Comparison of ENCODE assay signal across 18 cellular contexts in the genomic region with DNA sequence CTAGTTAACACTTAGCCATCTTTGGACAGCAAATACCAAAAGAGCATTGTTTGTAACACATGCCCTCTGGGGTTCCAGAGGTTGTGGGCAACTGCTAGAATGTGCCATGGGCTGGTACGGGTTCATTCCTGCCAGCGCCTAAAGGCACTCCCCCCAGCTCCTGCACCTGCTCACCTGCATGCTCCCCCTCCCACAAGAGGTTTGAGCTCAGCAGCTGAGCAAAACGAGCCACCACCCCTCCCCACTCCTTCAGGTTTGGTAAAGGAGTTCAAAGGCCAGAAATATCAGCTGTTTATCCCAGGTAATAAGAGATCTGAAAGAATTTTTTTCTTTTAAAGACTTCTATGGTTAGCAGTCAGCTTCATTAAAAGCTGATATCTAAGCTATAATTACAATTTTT. TPM values are rescaled to one million over a fixed set of nuclear protein-coding genes. Genes with fewer than 3 reads are reported as not detected.
DNase-seq lines count a peak whose midpoint lies in the region; ATAC-seq, FAIRE-seq and TF ChIP-seq lines count a peak whose summit lies in the region.
"Had no signal": no experiment of that assay in that cellular context is flagged by ENCODE, and none has a peak within 500 bp of the region (broad histone marks: within the 10 kb centered on the region; RNA-seq: fewer than 3 reads in every experiment).

No MANE protein-coding gene starts in this region.

- H3K18ac ChIP-seq in H1 (ENCODE audit: extremely low read depth, low read length), result peak overlapping the region; percentile 60; the same call in 1 of the 2 replicates
- no peak overlapping the region for H3K18ac ChIP-seq in mesenchymal stem cell (ENCODE audit: low read depth in 1 of 2, low read length in 2 of 2)

- peaks cover 1% of the 10 kb centered on the region; the same call in 1 of the 2 replicates for H3K36me3 ChIP-seq in H7 (replicated peaks; ENCODE audit: control insufficient read depth, insufficient read depth, low read length)
- no peaks in the 10 kb centered on the region; the same call in 1 of the 2 replicates for H3K36me3 ChIP-seq in HUES6 (ENCODE audit: control insufficient read depth, insufficient read depth, low read length)
- H3K36me3 ChIP-seq in H1 (ENCODE audit: control insufficient read depth in 2 of 4, insufficient read depth in 4 of 4, low read length in 3 of 4), result peaks cover 0 to 7% (median 3%) of the 10 kb centered on the region in 4 experiments; a peak in 3 of 8 replicates
- no peaks in the 10 kb centered on the region for H3K36me3 ChIP-seq in iPS-20b (ENCODE audit: insufficient read depth, low read depth, low read length)
- H3K36me3 ChIP-seq in gastroesophageal sphincter, result no peaks in the 10 kb centered on the region
- H3K36me3 ChIP-seq in mesenchymal stem cell (ENCODE audit: control insufficient read depth in 1 of 2, insufficient read depth in 2 of 2, low read depth in 1 of 2, low read length in 2 of 2), result no peaks in the 10 kb centered on the region
- H3K36me3 ChIP-seq in suprapubic skin, result no peaks in the 10 kb centered on the region

- TF ChIP-seq POLR2A in H1 (IDR thresholded peaks at IDR 0.05; ENCODE audit: control extremely low read depth in 1 of 2, low read depth in 2 of 2, low read length in 2 of 2), result no peak
- TF ChIP-seq POLR2A in gastroesophageal sphincter (IDR thresholded peaks at IDR 0.05), result no peak
- TF ChIP-seq POLR2A in suprapubic skin (IDR thresholded peaks at IDR 0.05), result no peak

- WGBS in H1 (ENCODE audit: extremely low coverage in 1 of 2, insufficient coverage in 1 of 2, insufficient read length in 1 of 2, insufficient replicate concordance in 2 of 2, low coverage in 1 of 2, low lambda C conversion rate in 2 of 2, missing lambda C conversion rate in 1 of 2), 2 experiments, result 53% methylated on average over 3 of the region's 3 CpGs; no CpG with 5 or more reads in 1 of the 2 experiments
- WGBS in gastroesophageal sphincter (ENCODE audit: low coverage in 1 of 2), 2 donors, result 71 to 90% methylated on average over 2 to 3 of the region's 3 CpGs
- 86% methylated on average over 2 of the region's 3 CpGs for WGBS in mesenchymal stem cell
- WGBS in suprapubic skin, result 63% methylated on average over 3 of the region's 3 CpGs

- H2AFZ ChIP-seq in H1 (ENCODE audit: low read length), result no peak overlapping the region
- no peak overlapping the region for H2AFZ ChIP-seq in mesenchymal stem cell (ENCODE audit: low read depth, low read length)

- TF ChIP-seq EP300 in H1 (IDR thresholded peaks at IDR 0.05; ENCODE audit: borderline replicate concordance in 1 of 2, low read depth in 2 of 2, low read length in 2 of 2), result no peak
- no peak for TF ChIP-seq EP300 in gastroesophageal sphincter (IDR thresholded peaks at IDR 0.05)
- no peak for TF ChIP-seq EP300 in suprapubic skin (IDR thresholded peaks at IDR 0.05)

- peaks cover 21% of the 10 kb centered on the region for H3K4me1 ChIP-seq in HUES6 (ENCODE audit: control insufficient read depth, insufficient read depth, low read length)
- peaks cover 0 to 8% (median 5%) of the 10 kb centered on the region in 4 experiments; a peak in 5 of 7 replicates for H3K4me1 ChIP-seq in H1 (replicated peaks in 1 of 4; ENCODE audit: control insufficient read depth in 3 of 4, insufficient read depth in 4 of 4, low read length in 3 of 4)
- peaks cover 24% of the 10 kb centered on the region; the same call in 1 of the 2 replicates for H3K4me1 ChIP-seq in iPS-20b (ENCODE audit: insufficient read depth, low read length)
- H3K4me1 ChIP-seq in gastroesophageal sphincter, result no peaks in the 10 kb centered on the region
- H3K4me1 ChIP-seq in mesenchymal stem cell (ENCODE audit: control insufficient read depth, insufficient read depth, low read depth, low read length), result no peaks in the 10 kb centered on the region
- H3K4me1 ChIP-seq in suprapubic skin, result no peaks in the 10 kb centered on the region

- H4K5ac ChIP-seq in H1 (ENCODE audit: insufficient read length, low read depth, low read length), result no peak overlapping the region

- H2AK5ac ChIP-seq in H1 (ENCODE audit: low read depth, low read length) (no peak overlapping the region), mesenchymal stem cell (ENCODE audit: low read length, severe bottlenecking) (no peak overlapping the region)

- H2BK15ac ChIP-seq in H1 (ENCODE audit: low read length) (no peak overlapping the region), mesenchymal stem cell (ENCODE audit: low read depth, poor library complexity, severe bottlenecking) (no peak overlapping the region)

- H4K8ac ChIP-seq in H1 (ENCODE audit: extremely low read depth, insufficient read depth, low read length), result no peak overlapping the region
- H4K8ac ChIP-seq in mesenchymal stem cell (ENCODE audit: low read length), result no peak overlapping the region

- H3K4ac ChIP-seq in H1 (replicated peaks; ENCODE audit: insufficient read length, low read depth, low read length) (no peak overlapping the region), mesenchymal stem cell (ENCODE audit: low read depth in 1 of 2, low read length in 2 of 2) (no peak overlapping the region)

- no peak for FAIRE-seq in H1 (lab: Jason Lieb, UNC)
- FAIRE-seq: GM12878 had no signal

- H2BK12ac ChIP-seq in H1 (ENCODE audit: low read depth, low read length), result peak overlapping the region; percentile 23; the same call in 1 of the 2 replicates
- H2BK12ac ChIP-seq in mesenchymal stem cell (ENCODE audit: low read length in 2 of 2), result no peak overlapping the region

- H3K56ac ChIP-seq in H1 (replicated peaks; ENCODE audit: insufficient read length, low read depth, low read length), result no peak overlapping the region

- H3K23ac ChIP-seq in H1 (ENCODE audit: insufficient read length) (no peak overlapping the region), mesenchymal stem cell (ENCODE audit: low read length in 2 of 2) (no peak overlapping the region)

- peaks cover 0 to 55% of the 10 kb centered on the region in 2 experiments; a peak in 2 of 4 replicates for H3K79me2 ChIP-seq in H1 (ENCODE audit: control insufficient read depth in 1 of 2, insufficient read depth in 2 of 2, low read length in 2 of 2)

- POLR2A ChIA-PET in H1 (lab: Charles Lee; ENCODE audit: partially characterized antibody), result interaction anchor here (1.6 kb wide), 2 partner anchors 11 to 16 kb away, joined by 6 read pairs; no protein-coding TSS in a partner anchor

- no peaks in the 10 kb centered on the region for H3K23me2 ChIP-seq in H1 (ENCODE audit: low read depth, low read length)

- H3K27ac ChIP-seq in HUES6 (ENCODE audit: low read depth, low read length), result peak overlapping the region; percentile 89; the same call in 1 of the 2 replicates
- H3K27ac ChIP-seq in H1 (ENCODE audit: low read depth, low read length), result no peak overlapping the region
- peak overlapping the region; percentile 25 for H3K27ac ChIP-seq in iPS-20b (ENCODE audit: low read length)
- no peak overlapping the region for H3K27ac ChIP-seq in gastroesophageal sphincter
- no peak overlapping the region for H3K27ac ChIP-seq in mesenchymal stem cell (ENCODE audit: low read length, poor library complexity, severe bottlenecking)
- H3K27ac ChIP-seq in suprapubic skin, result no peak overlapping the region

- H4K91ac ChIP-seq in H1 (replicated peaks; ENCODE audit: insufficient read length, low read length), result peak overlapping the region; percentile 36
- H4K91ac ChIP-seq in mesenchymal stem cell (ENCODE audit: low read length), result no peak overlapping the region

- H3K4me3 ChIP-seq in H7 (ENCODE audit: insufficient read depth, low read depth, low read length) (no peak overlapping the region), HUES6 (ENCODE audit: low read depth, low read length) (peak overlapping the region; percentile 24; the same call in 1 of the 2 replicates), H1 (ENCODE audit: extremely low read depth in 1 of 4, insufficient read depth in 2 of 4, low read depth in 3 of 4, low read length in 4 of 4) (peak overlapping the region in 1 of 4 experiments; percentile 38; a peak in 1 of 8 replicates), iPS-20b (ENCODE audit: low read length) (peak overlapping the region; percentile 46), gastroesophageal sphincter (no peak overlapping the region), mesenchymal stem cell (ENCODE audit: insufficient read depth in 1 of 2, low read depth in 1 of 2, low read length in 2 of 2) (no peak overlapping the region), suprapubic skin (no peak overlapping the region)
- H3K4me3 ChIP-seq: GM12878 had no signal

- DNase-seq in H7, result peak; percentile 30
- no peak for DNase-seq in H1 (ENCODE audit: low read depth in 1 of 2, low spot score in 2 of 2)
- DNase-seq in mesenchymal stem cell, result no peak
- DNase-seq in NCI-H1092 treated with DMSO at 0.1 percent for 48 hours (lab: John Stamatoyannopoulos, UW), result no peak
- no peak for DNase-seq in suprapubic skin (ENCODE audit: low spot score in 2 of 2)
- DNase-seq: C1 segment of cervical spinal cord; Calu3; CD4-positive, alpha-beta memory T cell; COR-L47; DMS79; EL; GDM1; HCEC 1CT had no signal

- CTCF ChIA-PET in H1 (lab: Charles Lee; ENCODE audit: partially characterized antibody), result interaction anchor here (0.7 to 5.7 kb wide), 7 partner anchors 12 to 833 kb away, joined by 3 to 37 read pairs (median 4); no protein-coding TSS in a partner anchor

- H3K14ac ChIP-seq in H1 (ENCODE audit: insufficient read length) (no peak overlapping the region), mesenchymal stem cell (ENCODE audit: low read length in 2 of 2) (no peak overlapping the region)

- H2BK20ac ChIP-seq in H1 (ENCODE audit: low read length), result peak overlapping the region; percentile 86

- no peaks in the 10 kb centered on the region for H3K27me3 ChIP-seq in H7 (ENCODE audit: control insufficient read depth, insufficient read depth, low read length)
- no peaks in the 10 kb centered on the region; the same call in 1 of the 2 replicates for H3K27me3 ChIP-seq in HUES6 (ENCODE audit: control insufficient read depth, insufficient read depth, low read length)
- H3K27me3 ChIP-seq in H1 (replicated peaks in 1 of 4; ENCODE audit: control insufficient read depth in 3 of 4, extremely low read depth in 1 of 4, insufficient read depth in 3 of 4, low read length in 3 of 4), result peaks cover 0 to 2% (median 0%) of the 10 kb centered on the region in 4 experiments; a peak in 1 of 7 replicates
- H3K27me3 ChIP-seq in iPS-20b (ENCODE audit: insufficient read depth, low read length), result no peaks in the 10 kb centered on the region
- no peaks in the 10 kb centered on the region for H3K27me3 ChIP-seq in gastroesophageal sphincter
- no peaks in the 10 kb centered on the region for H3K27me3 ChIP-seq in mesenchymal stem cell (ENCODE audit: control insufficient read depth in 1 of 2, insufficient read depth in 1 of 2, low read length in 2 of 2)
- no peaks in the 10 kb centered on the region for H3K27me3 ChIP-seq in suprapubic skin

- peaks cover 36% of the 10 kb centered on the region for H3K9me3 ChIP-seq in HUES6 (ENCODE audit: control insufficient read depth, insufficient read depth, low read depth, low read length)
- H3K9me3 ChIP-seq in H1 (ENCODE audit: insufficient read depth in 2 of 2, low read depth in 1 of 2, low read length in 1 of 2), result peaks cover 30 to 32% of the 10 kb centered on the region in 2 experiments
- peaks cover 5% of the 10 kb centered on the region for H3K9me3 ChIP-seq in iPS-20b (ENCODE audit: insufficient read depth, low read depth, low read length)
- H3K9me3 ChIP-seq in gastroesophageal sphincter, result peaks cover 0 to 18% (median 0%) of the 10 kb centered on the region in 3 donors
- H3K9me3 ChIP-seq in mesenchymal stem cell (ENCODE audit: control insufficient read depth, low read length), result peaks cover 3% of the 10 kb centered on the region
- no peaks in the 10 kb centered on the region for H3K9me3 ChIP-seq in suprapubic skin

- peak overlapping the region; percentile 87 for H2BK120ac ChIP-seq in H1 (replicated peaks; ENCODE audit: low read depth, low read length)
- H2BK120ac ChIP-seq in mesenchymal stem cell (ENCODE audit: low read depth, low read length), result no peak overlapping the region

- no peak for TF ChIP-seq CTCF in H1 (IDR thresholded peaks at IDR 0.05; ENCODE audit: control extremely low read depth in 1 of 3, insufficient read depth in 1 of 3, low read depth in 1 of 3, low read length in 3 of 3)
- no peak for TF ChIP-seq CTCF in gastroesophageal sphincter (IDR thresholded peaks at IDR 0.05)
- no peak for TF ChIP-seq CTCF in suprapubic skin (IDR thresholded peaks at IDR 0.05)

- TF ChIP-seq RAD21 in H1 (IDR thresholded peaks at IDR 0.05 in 1 of 2, conservative IDR thresholded peaks at IDR 0.05 in 1 of 2; ENCODE audit: low read depth in 2 of 2, low read length in 2 of 2), result no peak

- H2BK5ac ChIP-seq in H1 (ENCODE audit: low read depth, low read length), result peak overlapping the region; percentile 68; the same call in 1 of the 2 replicates
- no peak overlapping the region for H2BK5ac ChIP-seq in mesenchymal stem cell (ENCODE audit: low read depth, low read length, poor library complexity, severe bottlenecking)

- H4K20me1 ChIP-seq in H1 (replicated peaks in 1 of 2; ENCODE audit: control insufficient read depth in 1 of 2, insufficient read depth in 2 of 2, low read length in 2 of 2), result no peaks in the 10 kb centered on the region

- H3K4me2 ChIP-seq in H1 (ENCODE audit: insufficient read depth in 1 of 2, low read depth in 2 of 2, low read length in 2 of 2) (0 out of 4 replicates have a peak overlapping the region, but pooled peaks of 1 of the 2 experiments have one; percentile 24), mesenchymal stem cell (ENCODE audit: low read length, poor library complexity, severe bottlenecking) (no peak overlapping the region)

- H3K79me1 ChIP-seq in H1 (ENCODE audit: low read depth, low read length) (no peaks in the 10 kb centered on the region), mesenchymal stem cell (replicated peaks; ENCODE audit: low read length, poor library complexity, severe bottlenecking) (no peaks in the 10 kb centered on the region)

- H3K9ac ChIP-seq in HUES6 (ENCODE audit: low read length) (peak overlapping the region; percentile 39), H1 (replicated peaks in 1 of 4; ENCODE audit: extremely low read depth in 1 of 4, low read depth in 3 of 4, low read length in 3 of 4) (no peak overlapping the region), iPS-20b (ENCODE audit: low read depth, low read length) (peak overlapping the region; percentile 66; the same call in 1 of the 2 replicates), mesenchymal stem cell (ENCODE audit: low read length) (no peak overlapping the region)

- ATAC-seq in gastroesophageal sphincter, result no peak
- ATAC-seq: GM12878 had no signal

RNA-seq across cellular contexts. Expression of a gene that starts 53.5 kb away (rescaled TPM):
- 34.3 and 48.6 TPM in 2 replicates for total RNA-seq in H7 (2014; rRNA removed; shearing (Covaris generic))
- 24.6 and 26.9 TPM in 2 replicates for total RNA-seq in H1 (2021; fragmentation: NEBNext Ultra II Directional; extraction: Animal tissue kit (Norgen Biotek cat#: 25700))
- polyA plus RNA-seq in H1 (2011; rRNA removed), result 11.5 and 22.9 TPM in 2 replicates
- polyA plus RNA-seq in H1 (2011; cell fraction: cytosol; rRNA removed), result 12.3 TPM
- polyA plus RNA-seq in H1 (2011; cell fraction: nucleus; rRNA removed), result 13.9 TPM
- 22.1 to 28.6 TPM (median 25.0 TPM) in 4 replicates for polyA plus RNA-seq in H1 (2012, experiment 1 of 2)
- polyA plus RNA-seq in H1 (2012, experiment 2 of 2), result 4.5 TPM
- polyA plus RNA-seq in H1 (2013, experiment 1 of 2), result 4.6 TPM
- 4.4 TPM for polyA plus RNA-seq in H1 (2013, experiment 2 of 2)
- 26.2 and 55.7 TPM in 2 replicates for polyA minus RNA-seq in H1 (2011; rRNA and poly(A)+ RNA removed)
- polyA minus RNA-seq in H1 (2011; cell fraction: cytosol; rRNA and poly(A)+ RNA removed), result 11.0 TPM
- polyA minus RNA-seq in H1 (2011; cell fraction: nucleus; rRNA and poly(A)+ RNA removed), result 56.1 TPM
- total RNA-seq in gastroesophageal sphincter (1 to 10 TPM in 1 of 4 donors, under 1 TPM in 3; 0.19 to 7.9 (median 0.41) TPM), suprapubic skin (under 1 TPM; 0.23 to 0.59 (median 0.38) TPM)
- 1.3 TPM for polyA plus RNA-seq in mesenchymal stem cell (2013, experiment 1 of 2)
- polyA plus RNA-seq in mesenchymal stem cell (2013, experiment 2 of 2), result 1.2 TPM
- total RNA-seq: A673; CD4-positive, alpha-beta memory T cell had no signal
- polyA plus RNA-seq: CD4-positive, alpha-beta memory T cell had no signal

Comparison
In these comparisons a context has a peak if more than half of its experiments do, and no peak if none do; other contexts are left out.
1. H3K4me3 ChIP-seq: peak in HUES6 (single experiment) and iPS-20b (single experiment); none in H7 (single experiment), gastroesophageal sphincter (0 of 2), mesenchymal stem cell (0 of 2) and suprapubic skin (single experiment).
2. H3K27ac ChIP-seq: peak in HUES6 (single experiment) and iPS-20b (single experiment); none in H1 (single experiment), gastroesophageal sphincter (0 of 4), mesenchymal stem cell (single experiment) and suprapubic skin (single experiment).
3. H3K9ac ChIP-seq: peak in HUES6 (single experiment) and iPS-20b (single experiment); none in H1 (0 of 4) and mesenchymal stem cell (single experiment).